In genomic region chr3:12957824-12958792, GRCh38 we compare ENCODE assay signal across 13 cellular contexts.
A peak's percentile ranks its signal among the peaks of the same experiment; 100 is the strongest.
DNase-seq lines count a peak whose midpoint lies in the region; ATAC-seq and TF ChIP-seq lines count a peak whose summit lies in the region.
"Had no signal": no experiment of that assay in that cellular context is flagged by ENCODE, and none has a peak within 500 bp of the region (broad histone marks: within the 10 kb centered on the region; RNA-seq: fewer than 3 reads in every experiment).

No MANE protein-coding gene starts in this region.

- H2BK5ac ChIP-seq in neuronal stem cell (ENCODE audit: low read length): no peak overlapping the region

- no peak overlapping the region for H3K4me3 ChIP-seq in heart right ventricle
- H3K4me3 ChIP-seq in neuronal stem cell (ENCODE audit: low read length in 2 of 2): peak overlapping the region in 1 of 2 donors; percentile 18
- no peak overlapping the region for H3K4me3 ChIP-seq in upper lobe of left lung
- H3K4me3 ChIP-seq in GM23338: no peak overlapping the region

- TF ChIP-seq POLR2A in upper lobe of left lung (IDR thresholded peaks at IDR 0.05): no peak

- no peak for TF ChIP-seq CTCF in heart right ventricle (IDR thresholded peaks at IDR 0.05)
- no peak for TF ChIP-seq CTCF in upper lobe of left lung (IDR thresholded peaks at IDR 0.05)
- no peak for TF ChIP-seq CTCF in progenitor cell of endocrine pancreas (IDR thresholded peaks at IDR 0.05; ENCODE audit: unreplicated experiment)
- no peak for TF ChIP-seq CTCF in GM23338 (conservative IDR thresholded peaks at IDR 0.05; ENCODE audit: low read depth in 2 of 2)

- TF ChIP-seq EP300 in upper lobe of left lung (IDR thresholded peaks at IDR 0.05): no peak

- H3K4me1 Mint-ChIP-seq in effector memory CD8-positive, alpha-beta T cell (ENCODE audit: low read depth in 2 of 2): peaks cover 65 to 69% of the 10 kb centered on the region in 2 donors
- H3K4me1 Mint-ChIP-seq in progenitor cell of endocrine pancreas (ENCODE audit: low read depth): peaks cover 9% of the 10 kb centered on the region
- H3K4me1 Mint-ChIP-seq in GM23338: peaks cover 23% of the 10 kb centered on the region

- no peaks in the 10 kb centered on the region for H3K9me2 ChIP-seq in GM23338 (ENCODE audit: insufficient read depth)

- H4K20me1 ChIP-seq in GM23338 (replicated peaks; ENCODE audit: insufficient read depth): peaks cover 33% of the 10 kb centered on the region; the same call in 1 of the 2 replicates

- no peaks in the 10 kb centered on the region for H3K9me3 ChIP-seq in heart right ventricle
- H3K9me3 ChIP-seq in neuronal stem cell (replicated peaks in 1 of 2; ENCODE audit: control insufficient read depth in 2 of 2, insufficient read depth in 1 of 2, low read depth in 1 of 2, low read length in 2 of 2): no peaks in the 10 kb centered on the region
- H3K9me3 ChIP-seq in upper lobe of left lung: no peaks in the 10 kb centered on the region

- peak overlapping the region; percentile 64 for H3K9ac ChIP-seq in neuronal stem cell (ENCODE audit: low read depth, low read length, poor library complexity)

- H3K36me3 ChIP-seq in heart right ventricle (peaks cover 0 to 22% (median 0%) of the 10 kb centered on the region in 9 donors), neuronal stem cell (replicated peaks in 1 of 2; ENCODE audit: control insufficient read depth in 2 of 2, insufficient read depth in 2 of 2, low read length in 2 of 2) (no peaks in the 10 kb centered on the region), upper lobe of left lung (no peaks in the 10 kb centered on the region), GM23338 (ENCODE audit: insufficient read depth) (no peaks in the 10 kb centered on the region)

- H3K27me3 ChIP-seq in heart right ventricle: no peaks in the 10 kb centered on the region
- H3K27me3 ChIP-seq in neuronal stem cell (ENCODE audit: control insufficient read depth in 3 of 3, insufficient read depth in 3 of 3, low read depth in 1 of 3, low read length in 3 of 3): no peaks in the 10 kb centered on the region
- no peaks in the 10 kb centered on the region for H3K27me3 ChIP-seq in upper lobe of left lung
- no peaks in the 10 kb centered on the region for H3K27me3 ChIP-seq in GM23338 (ENCODE audit: insufficient read depth)

- H3K4me2 ChIP-seq in neuronal stem cell (ENCODE audit: insufficient read depth, low read length, poor library complexity, severe bottlenecking) (no peak overlapping the region), GM23338 (no peak overlapping the region)

- H3K18ac ChIP-seq in neuronal stem cell (ENCODE audit: low read length): peak overlapping the region; percentile 5

- H2BK12ac ChIP-seq in neuronal stem cell (ENCODE audit: low read length): no peak overlapping the region

- no peak overlapping the region for H2AK5ac ChIP-seq in neuronal stem cell (ENCODE audit: low read depth, low read length)

- H2BK15ac ChIP-seq in neuronal stem cell (ENCODE audit: low read length): no peak overlapping the region

- peaks cover 16% of the 10 kb centered on the region for H3K79me1 ChIP-seq in neuronal stem cell (ENCODE audit: low read depth, low read length)

- H3K27ac Mint-ChIP-seq in effector memory CD8-positive, alpha-beta T cell: peak overlapping the region; percentile 42 to 80
- no peak overlapping the region for H3K27ac Mint-ChIP-seq in progenitor cell of endocrine pancreas
- no peak overlapping the region for H3K27ac Mint-ChIP-seq in GM23338

- DNase-seq in heart right ventricle: no peak
- DNase-seq in cardiac septum (ENCODE audit: low spot score): no peak
- no peak for DNase-seq in effector memory CD8-positive, alpha-beta T cell
- DNase-seq in neuronal stem cell (ENCODE audit: low spot score): no peak
- no peak for DNase-seq in upper lobe of left lung
- DNase-seq in progenitor cell of endocrine pancreas (ENCODE audit: low spot score, unreplicated experiment): no peak
- no peak for DNase-seq in GM23338 (ENCODE audit: low spot score)
- DNase-seq: anterior cingulate cortex; NCI-H1436 treated with DMSO at 0.1 percent for 48 hours; NCI-H446; OCI-M1; stimulated activated naive CD8-positive, alpha-beta T cell treated with anti-CD3 and anti-CD28 coated beads, Interleukin-15, amount 100 ng/mL, for 72 hours had no signal

- peaks cover 79 to 100% (median 100%) of the 10 kb centered on the region in 9 donors for H3K4me1 ChIP-seq in heart right ventricle
- peaks cover 0 to 14% of the 10 kb centered on the region in 2 donors for H3K4me1 ChIP-seq in neuronal stem cell (ENCODE audit: control insufficient read depth in 2 of 2, insufficient read depth in 1 of 2, low read depth in 1 of 2, low read length in 2 of 2)
- H3K4me1 ChIP-seq in upper lobe of left lung: peaks cover 66 to 90% (median 74%) of the 10 kb centered on the region in 4 donors
- H3K4me1 ChIP-seq in GM23338 (ENCODE audit: insufficient read depth): peaks cover 19% of the 10 kb centered on the region; the same call in 1 of the 2 replicates

- no peak overlapping the region for H3K14ac ChIP-seq in neuronal stem cell (ENCODE audit: low read length)

- H4K8ac ChIP-seq in neuronal stem cell (ENCODE audit: low read depth, low read length): no peak overlapping the region

- no peak overlapping the region for H2AFZ ChIP-seq in neuronal stem cell (ENCODE audit: low read length)
- H2AFZ ChIP-seq in GM23338: no peak overlapping the region

- H3K36me3 Mint-ChIP-seq in effector memory CD8-positive, alpha-beta T cell (ENCODE audit: insufficient read depth): peaks cover 28% of the 10 kb centered on the region
- no peaks in the 10 kb centered on the region for H3K36me3 Mint-ChIP-seq in progenitor cell of endocrine pancreas (ENCODE audit: insufficient read depth)
- H3K36me3 Mint-ChIP-seq in GM23338 (ENCODE audit: low read depth): no peaks in the 10 kb centered on the region

- H3F3A ChIP-seq in GM23338 (replicated peaks; ENCODE audit: low read depth): no peaks in the 10 kb centered on the region

- H2BK120ac ChIP-seq in neuronal stem cell (ENCODE audit: low read depth, low read length): no peak overlapping the region

- no peak overlapping the region for H3K4ac ChIP-seq in neuronal stem cell (ENCODE audit: low read length)

- H3K23ac ChIP-seq in neuronal stem cell (ENCODE audit: low read depth, low read length, poor library complexity): peak overlapping the region; percentile 32

- intact Hi-C loops in heart right ventricle (cut with DNase I): no loop called here
- intact Hi-C loops in cardiac septum (cut with DNase I): no loop called here

- H3K9me3 Mint-ChIP-seq in effector memory CD8-positive, alpha-beta T cell: no peaks in the 10 kb centered on the region
- H3K9me3 Mint-ChIP-seq in progenitor cell of endocrine pancreas (ENCODE audit: low read depth) (no peaks in the 10 kb centered on the region), GM23338 (no peaks in the 10 kb centered on the region)
- H3K9me3 Mint-ChIP-seq: stimulated activated naive CD8-positive, alpha-beta T cell treated with anti-CD3 and anti-CD28 coated beads, Interleukin-15, amount 100 ng/mL, for 72 hours had no signal

- WGBS in heart right ventricle, 2 donors: 87 to 90% methylated on average over 13 of the region's 13 CpGs
- no CpG with 5 or more reads among the region's 13 CpGs for WGBS in neuronal stem cell (ENCODE audit: extremely low coverage in 2 of 2, insufficient read length in 2 of 2, insufficient replicate concordance in 1 of 2), 2 donors
- WGBS in upper lobe of left lung, 2 donors: 92 to 94% methylated on average over 8 to 13 of the region's 13 CpGs

- peaks cover 80% of the 10 kb centered on the region for H3K79me2 ChIP-seq in GM23338 (replicated peaks; ENCODE audit: insufficient read depth)

- H3K27ac ChIP-seq in heart right ventricle (peak overlapping the region; percentile 36 to 93 (median 76)), neuronal stem cell (replicated peaks; ENCODE audit: low read length) (no peak overlapping the region), upper lobe of left lung (peak overlapping the region in 3 of 4 donors; percentile 28 to 73 (median 67)), GM23338 (ENCODE audit: low read depth) (no peak overlapping the region)

- no peak overlapping the region for H3K4me3 Mint-ChIP-seq in effector memory CD8-positive, alpha-beta T cell
- H3K4me3 Mint-ChIP-seq in progenitor cell of endocrine pancreas (ENCODE audit: low read depth) (no peak overlapping the region), GM23338 (no peak overlapping the region)
- H3K4me3 Mint-ChIP-seq: stimulated activated naive CD8-positive, alpha-beta T cell treated with anti-CD3 and anti-CD28 coated beads, Interleukin-15, amount 100 ng/mL, for 72 hours had no signal

- ATAC-seq in heart right ventricle (no peak), upper lobe of left lung (ENCODE audit: low FRiP score in 2 of 2) (no peak), GM23338 (no peak), GM21528 (IDR thresholded peaks at IDR 0.05; ENCODE audit: low FRiP score, unreplicated experiment) (no peak)
- ATAC-seq in effector memory CD8-positive, alpha-beta T cell (replicated peaks): no peak
- ATAC-seq: stimulated activated naive CD8-positive, alpha-beta T cell treated with anti-CD3 and anti-CD28 coated beads, Interleukin-15, amount 100 ng/mL, for 72 hours had no signal

- H4K91ac ChIP-seq in neuronal stem cell (ENCODE audit: low read depth, low read length, poor library complexity): no peak overlapping the region

- H3K27me3 Mint-ChIP-seq in effector memory CD8-positive, alpha-beta T cell: no peaks in the 10 kb centered on the region
- H3K27me3 Mint-ChIP-seq in progenitor cell of endocrine pancreas: no peaks in the 10 kb centered on the region
- peaks cover 6% of the 10 kb centered on the region for H3K27me3 Mint-ChIP-seq in GM23338 (ENCODE audit: insufficient read depth, low read depth, poor library complexity)
- H3K27me3 Mint-ChIP-seq: stimulated activated naive CD8-positive, alpha-beta T cell treated with anti-CD3 and anti-CD28 coated beads, Interleukin-15, amount 100 ng/mL, for 72 hours had no signal

TF ChIP-seq in GM23338, 12 proteins besides CTCF, POLR2A, EP300 and RAD21 (continues in another document):
- no peak for TF ChIP-seq JUNB (IDR thresholded peaks at IDR 0.05; ENCODE audit: unreplicated experiment)

Comparison
In these comparisons a context has a peak if more than half of its experiments do, and no peak if none do; other contexts are left out.
1. H3K27ac ChIP-seq: peak in heart right ventricle (10 of 10) and upper lobe of left lung (3 of 4); none in neuronal stem cell (single experiment) and GM23338 (single experiment).
2. H3K27ac Mint-ChIP-seq: peak in effector memory CD8-positive, alpha-beta T cell (2 of 2); none in progenitor cell of endocrine pancreas (single experiment) and GM23338 (single experiment).